1 cellular context compared by ENCODE assay signal in the genomic region with DNA sequence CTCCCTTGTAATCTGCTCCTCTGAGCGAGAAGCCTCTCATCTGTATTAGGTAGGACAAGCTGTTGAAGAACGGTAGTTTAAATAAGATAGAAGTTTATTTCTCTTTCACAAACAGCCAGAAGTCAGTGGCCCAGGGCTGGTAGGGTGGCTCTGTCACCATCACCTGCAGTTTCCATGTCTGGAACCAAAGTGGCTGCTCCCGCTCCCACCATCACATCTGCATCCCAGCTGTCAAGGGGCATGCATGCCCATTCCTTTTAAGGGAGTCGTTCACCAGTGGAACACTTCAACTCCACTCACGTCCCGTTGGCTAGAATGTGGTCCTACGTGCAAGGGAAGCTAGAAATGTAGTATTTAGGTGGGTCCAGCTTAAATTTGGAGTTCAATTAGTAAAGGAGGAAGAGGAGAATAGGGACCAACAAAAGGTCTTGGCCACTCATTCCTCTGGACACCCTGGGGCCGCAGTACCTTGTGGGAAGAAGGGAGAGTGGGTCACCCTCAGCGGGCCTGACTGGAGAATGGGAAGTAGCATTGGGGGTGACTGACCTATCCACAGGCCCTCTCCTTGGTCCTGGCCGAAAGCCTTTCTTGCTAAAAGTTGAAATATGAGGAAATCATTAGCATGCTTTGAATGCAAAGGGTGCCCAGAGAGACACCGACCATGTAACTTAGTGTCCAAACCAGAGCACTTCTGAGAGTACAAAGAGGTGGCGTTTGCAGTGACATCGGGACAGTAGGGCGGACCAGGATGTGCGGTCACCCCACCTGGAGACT.
TF ChIP-seq lines count a peak whose summit lies in the region.

No MANE protein-coding gene starts in this region.

TF ChIP-seq in HepG2, 621 proteins besides CTCF, POLR2A, EP300 and RAD21:
- TF ChIP-seq FOXO1 (CRISPR knock-in tag; IDR thresholded peaks at IDR 0.05): no peak
- no peak for TF ChIP-seq ZSCAN31 (CRISPR knock-in tag; IDR thresholded peaks at IDR 0.05; ENCODE audit: low read depth)
- TF ChIP-seq MLX (CRISPR knock-in tag; IDR thresholded peaks at IDR 0.05): no peak
- no peak for TF ChIP-seq IKZF4 (CRISPR knock-in tag; IDR thresholded peaks at IDR 0.05; ENCODE audit: borderline replicate concordance, low read depth, not compliant biosample characterization)
- no peak for TF ChIP-seq MXI1 (IDR thresholded peaks at IDR 0.05; ENCODE audit: borderline replicate concordance, low read depth, low read length)
- peak; percentile 25; the same call in 1 of the 2 replicates for TF ChIP-seq ZMYM3 (CRISPR knock-in tag; IDR thresholded peaks at IDR 0.05)
- no peak for TF ChIP-seq ZNF703 (CRISPR knock-in tag; IDR thresholded peaks at IDR 0.05; ENCODE audit: borderline replicate concordance)
